ENCODE assay signal across 1 cellular context in the genomic region with DNA sequence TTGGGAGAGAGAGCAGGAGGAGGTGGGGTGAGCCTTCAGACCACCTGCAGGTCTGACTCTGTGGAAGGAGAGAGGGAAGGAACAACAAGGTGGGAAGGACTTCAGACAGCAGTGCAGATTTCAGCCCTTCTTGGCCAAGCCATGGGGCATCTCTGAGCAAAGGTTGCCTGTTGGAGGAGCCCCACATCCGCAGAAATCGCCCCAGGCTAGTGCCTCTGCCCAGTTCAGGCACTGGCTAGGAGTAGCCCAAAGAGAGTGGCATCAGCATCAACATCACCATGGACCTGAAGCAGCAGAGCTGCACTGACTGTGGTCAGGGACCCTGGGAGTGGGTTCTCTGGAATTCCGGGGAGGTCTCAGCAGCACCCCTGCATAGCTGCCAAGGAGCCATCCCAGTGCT.
TF ChIP-seq lines count a peak whose summit lies in the region.

No MANE protein-coding gene starts in this region.

TF ChIP-seq in GM12878, 131 proteins besides CTCF, POLR2A, EP300 and RAD21:
- TF ChIP-seq SREBF1 (IDR thresholded peaks at IDR 0.05; ENCODE audit: low read length), result no peak
- TF ChIP-seq IKZF2 (IDR thresholded peaks at IDR 0.05), result no peak
- no peak for TF ChIP-seq ZNF622 (IDR thresholded peaks at IDR 0.05)
- TF ChIP-seq, protein P1, sequence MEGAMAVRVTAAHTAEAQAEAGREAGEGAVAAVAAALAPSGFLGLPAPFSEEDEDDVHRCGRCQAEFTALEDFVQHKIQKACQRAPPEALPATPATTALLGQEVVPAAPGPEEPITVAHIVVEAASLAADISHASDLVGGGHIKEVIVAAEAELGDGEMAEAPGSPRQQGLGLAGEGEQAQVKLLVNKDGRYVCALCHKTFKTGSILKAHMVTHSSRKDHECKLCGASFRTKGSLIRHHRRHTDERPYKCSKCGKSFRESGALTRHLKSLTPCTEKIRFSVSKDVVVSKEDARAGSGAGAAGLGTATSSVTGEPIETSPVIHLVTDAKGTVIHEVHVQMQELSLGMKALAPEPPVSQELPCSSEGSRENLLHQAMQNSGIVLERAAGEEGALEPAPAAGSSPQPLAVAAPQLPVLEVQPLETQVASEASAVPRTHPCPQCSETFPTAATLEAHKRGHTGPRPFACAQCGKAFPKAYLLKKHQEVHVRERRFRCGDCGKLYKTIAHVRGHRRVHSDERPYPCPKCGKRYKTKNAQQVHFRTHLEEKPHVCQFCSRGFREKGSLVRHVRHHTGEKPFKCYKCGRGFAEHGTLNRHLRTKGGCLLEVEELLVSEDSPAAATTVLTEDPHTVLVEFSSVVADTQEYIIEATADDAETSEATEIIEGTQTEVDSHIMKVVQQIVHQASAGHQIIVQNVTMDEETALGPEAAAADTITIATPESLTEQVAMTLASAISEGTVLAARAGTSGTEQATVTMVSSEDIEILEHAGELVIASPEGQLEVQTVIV (IDR thresholded peaks at IDR 0.05; ENCODE audit: borderline replicate concordance, partially characterized antibody), result no peak
- TF ChIP-seq LARP7 (IDR thresholded peaks at IDR 0.05), result no peak
- no peak for TF ChIP-seq NFYA (IDR thresholded peaks at IDR 0.05; ENCODE audit: borderline replicate concordance, low read depth, low read length)
- TF ChIP-seq ZNF24 (IDR thresholded peaks at IDR 0.05), result no peak
- no peak for TF ChIP-seq STAT1 (conservative IDR thresholded peaks at IDR 0.05)
- no peak for TF ChIP-seq SPI1 (IDR thresholded peaks at IDR 0.05; ENCODE audit: borderline replicate concordance, insufficient read depth, low read depth, low read length)
TF ChIP-seq in GM12878: peak in this region for 0.
